ENCODE assay signal across 1 cellular context in the genomic region with DNA sequence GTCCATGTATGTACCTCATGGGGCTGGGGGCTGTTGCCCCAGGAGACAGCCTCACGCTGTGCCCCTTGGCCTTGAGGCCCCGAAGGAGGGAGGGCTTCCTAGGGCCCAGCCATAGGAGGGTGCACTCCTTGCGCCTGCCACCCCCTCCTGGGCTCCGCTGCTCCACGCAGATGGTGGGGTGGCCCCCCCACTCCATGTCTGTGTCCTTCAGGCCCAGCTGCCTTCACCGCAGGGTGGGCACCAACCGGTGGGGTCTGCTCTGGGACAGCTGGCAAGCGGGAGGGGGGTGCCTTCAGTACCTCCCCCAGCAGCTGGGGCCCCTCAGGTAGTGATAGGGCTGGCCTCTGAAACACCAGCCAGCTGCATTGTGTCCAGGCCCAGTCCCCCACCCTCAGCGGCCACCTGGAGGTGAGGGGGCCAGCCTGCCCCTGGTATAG.
TF ChIP-seq lines count a peak whose summit lies in the region.

No MANE protein-coding gene starts in this region.

TF ChIP-seq in HepG2, 621 proteins besides CTCF, POLR2A, EP300 and RAD21 (continued from another document and continues in another):
- TF ChIP-seq, protein P1, sequence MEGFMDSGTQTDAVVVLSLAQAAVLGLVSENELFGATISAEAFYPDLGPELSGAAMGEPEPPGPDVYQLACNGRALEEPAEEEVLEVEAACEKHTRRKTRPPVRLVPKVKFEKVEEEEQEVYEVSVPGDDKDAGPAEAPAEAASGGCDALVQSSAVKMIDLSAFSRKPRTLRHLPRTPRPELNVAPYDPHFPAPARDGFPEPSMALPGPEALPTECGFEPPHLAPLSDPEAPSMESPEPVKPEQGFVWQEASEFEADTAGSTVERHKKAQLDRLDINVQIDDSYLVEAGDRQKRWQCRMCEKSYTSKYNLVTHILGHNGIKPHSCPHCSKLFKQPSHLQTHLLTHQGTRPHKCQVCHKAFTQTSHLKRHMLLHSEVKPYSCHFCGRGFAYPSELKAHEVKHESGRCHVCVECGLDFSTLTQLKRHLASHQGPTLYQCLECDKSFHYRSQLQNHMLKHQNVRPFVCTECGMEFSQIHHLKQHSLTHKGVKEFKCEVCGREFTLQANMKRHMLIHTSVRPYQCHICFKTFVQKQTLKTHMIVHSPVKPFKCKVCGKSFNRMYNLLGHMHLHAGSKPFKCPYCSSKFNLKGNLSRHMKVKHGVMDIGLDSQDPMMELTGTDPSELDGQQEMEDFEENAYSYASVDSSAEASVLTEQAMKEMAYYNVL (CRISPR knock-in tag; IDR thresholded peaks at IDR 0.05; ENCODE audit: borderline replicate concordance), result no peak
- TF ChIP-seq IKZF1 (IDR thresholded peaks at IDR 0.05), result no peak
- TF ChIP-seq, protein P2, sequence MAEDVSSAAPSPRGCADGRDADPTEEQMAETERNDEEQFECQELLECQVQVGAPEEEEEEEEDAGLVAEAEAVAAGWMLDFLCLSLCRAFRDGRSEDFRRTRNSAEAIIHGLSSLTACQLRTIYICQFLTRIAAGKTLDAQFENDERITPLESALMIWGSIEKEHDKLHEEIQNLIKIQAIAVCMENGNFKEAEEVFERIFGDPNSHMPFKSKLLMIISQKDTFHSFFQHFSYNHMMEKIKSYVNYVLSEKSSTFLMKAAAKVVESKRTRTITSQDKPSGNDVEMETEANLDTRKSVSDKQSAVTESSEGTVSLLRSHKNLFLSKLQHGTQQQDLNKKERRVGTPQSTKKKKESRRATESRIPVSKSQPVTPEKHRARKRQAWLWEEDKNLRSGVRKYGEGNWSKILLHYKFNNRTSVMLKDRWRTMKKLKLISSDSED (CRISPR knock-in tag; IDR thresholded peaks at IDR 0.05), result no peak
- TF ChIP-seq CC2D1A (CRISPR knock-in tag; IDR thresholded peaks at IDR 0.05), result no peak
- no peak for TF ChIP-seq ZNF530 (CRISPR knock-in tag; IDR thresholded peaks at IDR 0.05; ENCODE audit: low read depth)
- TF ChIP-seq ZNF816 (CRISPR knock-in tag; IDR thresholded peaks at IDR 0.05; ENCODE audit: borderline replicate concordance), result no peak
- TF ChIP-seq GTF2F1 (IDR thresholded peaks at IDR 0.05; ENCODE audit: low read length), result no peak
- TF ChIP-seq HDAC1 (CRISPR knock-in tag; IDR thresholded peaks at IDR 0.05), result peak; percentile 10; the same call in 1 of the 2 replicates
- TF ChIP-seq ZBTB42 (CRISPR knock-in tag; IDR thresholded peaks at IDR 0.05), result no peak
- TF ChIP-seq ZFP62 (CRISPR knock-in tag; IDR thresholded peaks at IDR 0.05), result no peak
- no peak for TF ChIP-seq SRSF9 (IDR thresholded peaks at IDR 0.05; ENCODE audit: borderline replicate concordance, insufficient read depth, low read depth, low read length, poor library complexity, severe bottlenecking)
- TF ChIP-seq RAD51 (IDR thresholded peaks at IDR 0.05; ENCODE audit: borderline replicate concordance), result no peak
- TF ChIP-seq, protein P3, sequence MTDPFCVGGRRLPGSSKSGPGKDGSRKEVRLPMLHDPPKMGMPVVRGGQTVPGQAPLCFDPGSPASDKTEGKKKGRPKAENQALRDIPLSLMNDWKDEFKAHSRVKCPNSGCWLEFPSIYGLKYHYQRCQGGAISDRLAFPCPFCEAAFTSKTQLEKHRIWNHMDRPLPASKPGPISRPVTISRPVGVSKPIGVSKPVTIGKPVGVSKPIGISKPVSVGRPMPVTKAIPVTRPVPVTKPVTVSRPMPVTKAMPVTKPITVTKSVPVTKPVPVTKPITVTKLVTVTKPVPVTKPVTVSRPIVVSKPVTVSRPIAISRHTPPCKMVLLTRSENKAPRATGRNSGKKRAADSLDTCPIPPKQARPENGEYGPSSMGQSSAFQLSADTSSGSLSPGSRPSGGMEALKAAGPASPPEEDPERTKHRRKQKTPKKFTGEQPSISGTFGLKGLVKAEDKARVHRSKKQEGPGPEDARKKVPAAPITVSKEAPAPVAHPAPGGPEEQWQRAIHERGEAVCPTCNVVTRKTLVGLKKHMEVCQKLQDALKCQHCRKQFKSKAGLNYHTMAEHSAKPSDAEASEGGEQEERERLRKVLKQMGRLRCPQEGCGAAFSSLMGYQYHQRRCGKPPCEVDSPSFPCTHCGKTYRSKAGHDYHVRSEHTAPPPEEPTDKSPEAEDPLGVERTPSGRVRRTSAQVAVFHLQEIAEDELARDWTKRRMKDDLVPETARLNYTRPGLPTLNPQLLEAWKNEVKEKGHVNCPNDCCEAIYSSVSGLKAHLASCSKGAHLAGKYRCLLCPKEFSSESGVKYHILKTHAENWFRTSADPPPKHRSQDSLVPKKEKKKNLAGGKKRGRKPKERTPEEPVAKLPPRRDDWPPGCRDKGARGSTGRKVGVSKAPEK (CRISPR knock-in tag; IDR thresholded peaks at IDR 0.05; ENCODE audit: borderline replicate concordance), result no peak
- TF ChIP-seq KLF13 (CRISPR knock-in tag; IDR thresholded peaks at IDR 0.05), result no peak
- TF ChIP-seq, protein P4, sequence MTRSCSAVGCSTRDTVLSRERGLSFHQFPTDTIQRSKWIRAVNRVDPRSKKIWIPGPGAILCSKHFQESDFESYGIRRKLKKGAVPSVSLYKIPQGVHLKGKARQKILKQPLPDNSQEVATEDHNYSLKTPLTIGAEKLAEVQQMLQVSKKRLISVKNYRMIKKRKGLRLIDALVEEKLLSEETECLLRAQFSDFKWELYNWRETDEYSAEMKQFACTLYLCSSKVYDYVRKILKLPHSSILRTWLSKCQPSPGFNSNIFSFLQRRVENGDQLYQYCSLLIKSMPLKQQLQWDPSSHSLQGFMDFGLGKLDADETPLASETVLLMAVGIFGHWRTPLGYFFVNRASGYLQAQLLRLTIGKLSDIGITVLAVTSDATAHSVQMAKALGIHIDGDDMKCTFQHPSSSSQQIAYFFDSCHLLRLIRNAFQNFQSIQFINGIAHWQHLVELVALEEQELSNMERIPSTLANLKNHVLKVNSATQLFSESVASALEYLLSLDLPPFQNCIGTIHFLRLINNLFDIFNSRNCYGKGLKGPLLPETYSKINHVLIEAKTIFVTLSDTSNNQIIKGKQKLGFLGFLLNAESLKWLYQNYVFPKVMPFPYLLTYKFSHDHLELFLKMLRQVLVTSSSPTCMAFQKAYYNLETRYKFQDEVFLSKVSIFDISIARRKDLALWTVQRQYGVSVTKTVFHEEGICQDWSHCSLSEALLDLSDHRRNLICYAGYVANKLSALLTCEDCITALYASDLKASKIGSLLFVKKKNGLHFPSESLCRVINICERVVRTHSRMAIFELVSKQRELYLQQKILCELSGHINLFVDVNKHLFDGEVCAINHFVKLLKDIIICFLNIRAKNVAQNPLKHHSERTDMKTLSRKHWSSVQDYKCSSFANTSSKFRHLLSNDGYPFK (CRISPR knock-in tag; IDR thresholded peaks at IDR 0.05; ENCODE audit: borderline replicate concordance), result no peak
- no peak for TF ChIP-seq MAFF (IDR thresholded peaks at IDR 0.05; ENCODE audit: low read depth, low read length)
- TF ChIP-seq ZNF569 (CRISPR knock-in tag; IDR thresholded peaks at IDR 0.05; ENCODE audit: borderline replicate concordance), result no peak
- TF ChIP-seq CHD2 (IDR thresholded peaks at IDR 0.05; ENCODE audit: low read depth, low read length), result no peak
- TF ChIP-seq, protein P5, sequence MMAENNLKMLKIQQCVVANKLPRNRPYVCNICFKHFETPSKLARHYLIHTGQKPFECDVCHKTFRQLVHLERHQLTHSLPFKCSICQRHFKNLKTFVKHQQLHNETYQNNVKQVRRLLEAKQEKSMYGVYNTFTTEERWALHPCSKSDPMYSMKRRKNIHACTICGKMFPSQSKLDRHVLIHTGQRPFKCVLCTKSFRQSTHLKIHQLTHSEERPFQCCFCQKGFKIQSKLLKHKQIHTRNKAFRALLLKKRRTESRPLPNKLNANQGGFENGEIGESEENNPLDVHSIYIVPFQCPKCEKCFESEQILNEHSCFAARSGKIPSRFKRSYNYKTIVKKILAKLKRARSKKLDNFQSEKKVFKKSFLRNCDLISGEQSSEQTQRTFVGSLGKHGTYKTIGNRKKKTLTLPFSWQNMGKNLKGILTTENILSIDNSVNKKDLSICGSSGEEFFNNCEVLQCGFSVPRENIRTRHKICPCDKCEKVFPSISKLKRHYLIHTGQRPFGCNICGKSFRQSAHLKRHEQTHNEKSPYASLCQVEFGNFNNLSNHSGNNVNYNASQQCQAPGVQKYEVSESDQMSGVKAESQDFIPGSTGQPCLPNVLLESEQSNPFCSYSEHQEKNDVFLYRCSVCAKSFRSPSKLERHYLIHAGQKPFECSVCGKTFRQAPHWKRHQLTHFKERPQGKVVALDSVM (CRISPR knock-in tag; IDR thresholded peaks at IDR 0.05), result no peak
- TF ChIP-seq ZMYM4 (CRISPR knock-in tag; IDR thresholded peaks at IDR 0.05), result no peak
- no peak for TF ChIP-seq MXD4 (CRISPR knock-in tag; IDR thresholded peaks at IDR 0.05)
- TF ChIP-seq ZBTB1 (CRISPR knock-in tag; IDR thresholded peaks at IDR 0.05; ENCODE audit: borderline replicate concordance), result no peak
- TF ChIP-seq ZNF749 (CRISPR knock-in tag; IDR thresholded peaks at IDR 0.05; ENCODE audit: borderline replicate concordance), result 0 out of 2 replicates have a peak, but pooled peaks have one; percentile 19
- TF ChIP-seq KDM5B (CRISPR knock-in tag; IDR thresholded peaks at IDR 0.05; ENCODE audit: borderline replicate concordance), result no peak
- TF ChIP-seq ZNF10 (CRISPR knock-in tag; IDR thresholded peaks at IDR 0.05; ENCODE audit: borderline replicate concordance, low read depth), result no peak
- TF ChIP-seq RBM39 (IDR thresholded peaks at IDR 0.05; ENCODE audit: low read depth, low read length, poor library complexity, severe bottlenecking), result peak; percentile 57
- no peak for TF ChIP-seq ZFP36L1 (CRISPR knock-in tag; IDR thresholded peaks at IDR 0.05)
- TF ChIP-seq ATRX (CRISPR knock-in tag; IDR thresholded peaks at IDR 0.05; ENCODE audit: borderline replicate concordance), result no peak
- no peak for TF ChIP-seq SMAD9 (CRISPR knock-in tag; IDR thresholded peaks at IDR 0.05)
- TF ChIP-seq PLRG1 (conservative IDR thresholded peaks at IDR 0.05), result no peak
- TF ChIP-seq ZNF678 (CRISPR knock-in tag; IDR thresholded peaks at IDR 0.05), result no peak
- no peak for TF ChIP-seq U2AF2 (IDR thresholded peaks at IDR 0.05; ENCODE audit: low read depth, low read length)
- TF ChIP-seq ZNF549 (CRISPR knock-in tag; IDR thresholded peaks at IDR 0.05), result no peak
- no peak for TF ChIP-seq TRIM24 (CRISPR knock-in tag; IDR thresholded peaks at IDR 0.05)
- TF ChIP-seq ZNF564 (CRISPR knock-in tag; IDR thresholded peaks at IDR 0.05), result no peak
- no peak for TF ChIP-seq ZNF776 (CRISPR knock-in tag; IDR thresholded peaks at IDR 0.05)
- no peak for TF ChIP-seq NCOR1 (IDR thresholded peaks at IDR 0.05; ENCODE audit: borderline replicate concordance, low read length)
- no peak for TF ChIP-seq XBP1 (CRISPR knock-in tag; IDR thresholded peaks at IDR 0.05)
- peak; percentile 44; the same call in 1 of the 2 replicates for TF ChIP-seq ZNF766 (CRISPR knock-in tag; IDR thresholded peaks at IDR 0.05; ENCODE audit: borderline replicate concordance)
- no peak for TF ChIP-seq TEAD3 (CRISPR knock-in tag; optimal IDR thresholded peaks at IDR 0.05; ENCODE audit: borderline replicate concordance)
- TF ChIP-seq, protein P6, sequence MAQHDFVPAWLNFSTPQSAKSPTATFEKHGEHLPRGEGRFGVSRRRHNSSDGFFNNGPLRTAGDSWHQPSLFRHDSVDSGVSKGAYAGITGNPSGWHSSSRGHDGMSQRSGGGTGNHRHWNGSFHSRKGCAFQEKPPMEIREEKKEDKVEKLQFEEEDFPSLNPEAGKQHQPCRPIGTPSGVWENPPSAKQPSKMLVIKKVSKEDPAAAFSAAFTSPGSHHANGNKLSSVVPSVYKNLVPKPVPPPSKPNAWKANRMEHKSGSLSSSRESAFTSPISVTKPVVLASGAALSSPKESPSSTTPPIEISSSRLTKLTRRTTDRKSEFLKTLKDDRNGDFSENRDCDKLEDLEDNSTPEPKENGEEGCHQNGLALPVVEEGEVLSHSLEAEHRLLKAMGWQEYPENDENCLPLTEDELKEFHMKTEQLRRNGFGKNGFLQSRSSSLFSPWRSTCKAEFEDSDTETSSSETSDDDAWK (CRISPR knock-in tag; IDR thresholded peaks at IDR 0.05), result no peak
- TF ChIP-seq XRCC5 (optimal IDR thresholded peaks at IDR 0.05; ENCODE audit: low read length), result no peak
- TF ChIP-seq NR2F6 (IDR thresholded peaks at IDR 0.05), result no peak
- no peak for TF ChIP-seq NR2F6 (CRISPR knock-in tag; IDR thresholded peaks at IDR 0.05)
- TF ChIP-seq ISL2 (CRISPR knock-in tag; IDR thresholded peaks at IDR 0.05), result no peak
- TF ChIP-seq WIZ (CRISPR knock-in tag; IDR thresholded peaks at IDR 0.05), result 0 out of 2 replicates have a peak, but pooled peaks have one; percentile 80
- no peak for TF ChIP-seq ZNF234 (CRISPR knock-in tag; conservative IDR thresholded peaks at IDR 0.05)
- TF ChIP-seq SALL2 (CRISPR knock-in tag; IDR thresholded peaks at IDR 0.05), result no peak
- no peak for TF ChIP-seq KDM4B (CRISPR knock-in tag; IDR thresholded peaks at IDR 0.05)
- TF ChIP-seq ADNP (CRISPR knock-in tag; IDR thresholded peaks at IDR 0.05), result no peak
- TF ChIP-seq, protein P7, sequence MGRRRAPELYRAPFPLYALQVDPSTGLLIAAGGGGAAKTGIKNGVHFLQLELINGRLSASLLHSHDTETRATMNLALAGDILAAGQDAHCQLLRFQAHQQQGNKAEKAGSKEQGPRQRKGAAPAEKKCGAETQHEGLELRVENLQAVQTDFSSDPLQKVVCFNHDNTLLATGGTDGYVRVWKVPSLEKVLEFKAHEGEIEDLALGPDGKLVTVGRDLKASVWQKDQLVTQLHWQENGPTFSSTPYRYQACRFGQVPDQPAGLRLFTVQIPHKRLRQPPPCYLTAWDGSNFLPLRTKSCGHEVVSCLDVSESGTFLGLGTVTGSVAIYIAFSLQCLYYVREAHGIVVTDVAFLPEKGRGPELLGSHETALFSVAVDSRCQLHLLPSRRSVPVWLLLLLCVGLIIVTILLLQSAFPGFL (CRISPR knock-in tag; IDR thresholded peaks at IDR 0.05), result no peak
- TF ChIP-seq, protein P8, sequence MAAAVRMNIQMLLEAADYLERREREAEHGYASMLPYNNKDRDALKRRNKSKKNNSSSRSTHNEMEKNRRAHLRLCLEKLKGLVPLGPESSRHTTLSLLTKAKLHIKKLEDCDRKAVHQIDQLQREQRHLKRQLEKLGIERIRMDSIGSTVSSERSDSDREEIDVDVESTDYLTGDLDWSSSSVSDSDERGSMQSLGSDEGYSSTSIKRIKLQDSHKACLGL (CRISPR knock-in tag; IDR thresholded peaks at IDR 0.05), result 0 out of 2 replicates have a peak, but pooled peaks have one; percentile 20
- TF ChIP-seq MTF2 (CRISPR knock-in tag; IDR thresholded peaks at IDR 0.05; ENCODE audit: borderline replicate concordance), result 0 out of 2 replicates have a peak, but pooled peaks have one; percentile 65
- no peak for TF ChIP-seq ZNF260 (CRISPR knock-in tag; IDR thresholded peaks at IDR 0.05; ENCODE audit: borderline replicate concordance, low read depth)
- TF ChIP-seq, protein P9, sequence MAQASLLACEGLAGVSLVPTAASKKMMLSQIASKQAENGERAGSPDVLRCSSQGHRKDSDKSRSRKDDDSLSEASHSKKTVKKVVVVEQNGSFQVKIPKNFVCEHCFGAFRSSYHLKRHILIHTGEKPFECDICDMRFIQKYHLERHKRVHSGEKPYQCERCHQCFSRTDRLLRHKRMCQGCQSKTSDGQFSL (CRISPR knock-in tag; IDR thresholded peaks at IDR 0.05), result peak; percentile 72; the same call in 1 of the 2 replicates
